ENCODE assay signal across 8 cellular contexts in the genomic region with DNA sequence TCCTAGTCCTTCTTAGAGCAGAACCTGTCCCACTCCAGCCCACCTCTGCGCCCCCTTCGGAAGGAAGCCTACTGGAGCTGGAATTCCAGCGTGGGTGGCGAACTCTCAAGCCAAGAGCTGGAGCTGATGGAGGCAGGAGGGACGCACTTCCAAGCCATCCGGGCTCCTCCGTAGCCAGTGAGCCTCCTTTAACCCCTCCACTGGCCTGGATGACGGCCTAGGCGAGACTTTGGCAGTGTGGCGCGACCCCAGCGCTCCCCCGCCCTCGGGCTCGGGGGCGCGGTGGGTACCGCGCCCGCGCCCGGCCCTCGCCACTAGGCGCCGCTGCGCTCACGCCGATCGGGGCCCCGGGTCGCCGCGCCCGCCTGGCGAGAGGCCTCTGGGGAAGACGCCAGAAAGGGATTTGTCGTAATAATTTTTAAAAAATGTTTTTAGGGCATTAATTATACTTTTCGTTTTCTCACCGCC. TPM values are rescaled to one million over a fixed set of nuclear protein-coding genes. Genes with fewer than 3 reads are reported as not detected.
DNase-seq lines count a peak whose midpoint lies in the region; ATAC-seq and TF ChIP-seq lines count a peak whose summit lies in the region.

No MANE protein-coding gene starts in this region.

- H3K27ac ChIP-seq in HEK293 (ENCODE audit: extremely low read depth, low read depth, low read length) (no peak overlapping the region), body of pancreas (no peak overlapping the region), left lung (no peak overlapping the region)
- no peak overlapping the region for H3K27ac ChIP-seq in effector memory CD4-positive, alpha-beta T cell (ENCODE audit: insufficient read depth, low read length, poor library complexity, severe bottlenecking)

- H3K4me1 ChIP-seq in HEK293 (ENCODE audit: control insufficient read depth, insufficient read depth, low read length) (peaks cover 5% of the 10 kb centered on the region), body of pancreas (peaks cover 57% of the 10 kb centered on the region), left lung (peaks cover 7 to 46% of the 10 kb centered on the region in 2 donors)
- peaks cover 3% of the 10 kb centered on the region for H3K4me1 ChIP-seq in effector memory CD4-positive, alpha-beta T cell (ENCODE audit: control insufficient read depth, insufficient read depth, low read length, poor library complexity, severe bottlenecking)

- ATAC-seq in body of pancreas (no peak), left lung (peak; percentile 90), HG02973 (IDR thresholded peaks at IDR 0.05; ENCODE audit: unreplicated experiment) (no peak)

- H3K36me3 ChIP-seq in BJ (ENCODE audit: control insufficient read depth, insufficient read depth, low read length) (no peaks in the 10 kb centered on the region), HEK293 (ENCODE audit: control insufficient read depth in 2 of 2, insufficient read depth in 1 of 2, low read length in 2 of 2) (no peaks in the 10 kb centered on the region), body of pancreas (replicated peaks in 1 of 2; ENCODE audit: insufficient read depth in 1 of 2, low read depth in 2 of 2) (no peaks in the 10 kb centered on the region), left lung (no peaks in the 10 kb centered on the region)
- H3K36me3 ChIP-seq in effector memory CD4-positive, alpha-beta T cell (ENCODE audit: control insufficient read depth, insufficient read depth, low read length), result no peaks in the 10 kb centered on the region

- H3K27me3 ChIP-seq in BJ (ENCODE audit: control insufficient read depth, insufficient read depth, low read length), result peaks cover 48% of the 10 kb centered on the region
- peaks cover 7 to 61% of the 10 kb centered on the region in 2 donors for H3K27me3 ChIP-seq in body of pancreas
- peaks cover 100% of the 10 kb centered on the region in 2 donors for H3K27me3 ChIP-seq in left lung
- H3K27me3 ChIP-seq in effector memory CD4-positive, alpha-beta T cell (replicated peaks; ENCODE audit: control insufficient read depth, insufficient read depth, low read length, poor library complexity, severe bottlenecking), result peaks cover 49% of the 10 kb centered on the region

- 3 to 6% methylated on average over 13 to 39 of the region's 39 CpGs for WGBS in body of pancreas, 2 donors

- POLR2A ChIA-PET in BJ (lab: Charles Lee), result no interaction called here
- POLR2A ChIA-PET in HEK293 (lab: Yijun Ruan, JAX), result no interaction called here

- TF ChIP-seq CTCF in BJ (IDR thresholded peaks at IDR 0.05; ENCODE audit: insufficient read depth, low read depth, low read length) (peak; percentile 26; the same call in 1 of the 2 replicates), HEK293 (tag by site-specific recombination; IDR thresholded peaks at IDR 0.05) (no peak), body of pancreas (IDR thresholded peaks at IDR 0.05) (peak in 6 of 7 experiments; percentile 25 to 82 (median 72)), left lung (IDR thresholded peaks at IDR 0.05) (peak; percentile 59 to 65)

- no peaks in the 10 kb centered on the region for H3K9me3 ChIP-seq in HEK293 (ENCODE audit: control insufficient read depth, insufficient read depth, low read depth, low read length)
- no peaks in the 10 kb centered on the region for H3K9me3 ChIP-seq in body of pancreas
- H3K9me3 ChIP-seq in left lung, result no peaks in the 10 kb centered on the region
- no peaks in the 10 kb centered on the region for H3K9me3 ChIP-seq in effector memory CD4-positive, alpha-beta T cell (ENCODE audit: control insufficient read depth, low read length)

- no peak for TF ChIP-seq POLR2A in body of pancreas (IDR thresholded peaks at IDR 0.05)

- H3K4me3 ChIP-seq in BJ (ENCODE audit: low read depth, low read length) (no peak overlapping the region), HEK293 (ENCODE audit: low read depth, low read length) (peak overlapping the region; percentile 14; the same call in 1 of the 2 replicates), body of pancreas (no peak overlapping the region), left lung (no peak overlapping the region)
- no peak overlapping the region for H3K4me3 ChIP-seq in effector memory CD4-positive, alpha-beta T cell (ENCODE audit: insufficient read depth, low read depth, low read length, poor library complexity, severe bottlenecking)

- DNase-seq in BJ (ENCODE audit: low read depth) (no peak), body of pancreas (peak in 1 of 4 donors; percentile 37), left lung (no peak), AML-193 (lab: John Stamatoyannopoulos, UW) (no peak), cortex of kidney (lab: John Stamatoyannopoulos, UW) (no peak)
- DNase-seq in effector memory CD4-positive, alpha-beta T cell, result no peak

- CTCF ChIA-PET in BJ (lab: Yijun Ruan, JAX) (interaction anchor here (0.7 to 5.5 kb wide), 16 partner anchors 10 to 836 kb away, joined by 3 to 45 read pairs (median 3); no protein-coding TSS in a partner anchor), HEK293 (lab: Yijun Ruan, JAX) (interaction anchor here (0.6 to 4.8 kb wide), 19 partner anchors 9 to 726 kb away, joined by 3 to 28 read pairs (median 4); no protein-coding TSS in a partner anchor)

- intact Hi-C loops in body of pancreas (cut with DNase I), result no loop called here
- intact Hi-C loops in left lung (cut with DNase I), result no loop called here

TF ChIP-seq in HEK293, 187 proteins besides CTCF, POLR2A, EP300 and RAD21:
- 0 out of 2 replicates have a peak, but pooled peaks have one; percentile 23 for TF ChIP-seq EGR2 (tag by site-specific recombination; IDR thresholded peaks at IDR 0.05; ENCODE audit: low read depth)
- TF ChIP-seq, protein P1, sequence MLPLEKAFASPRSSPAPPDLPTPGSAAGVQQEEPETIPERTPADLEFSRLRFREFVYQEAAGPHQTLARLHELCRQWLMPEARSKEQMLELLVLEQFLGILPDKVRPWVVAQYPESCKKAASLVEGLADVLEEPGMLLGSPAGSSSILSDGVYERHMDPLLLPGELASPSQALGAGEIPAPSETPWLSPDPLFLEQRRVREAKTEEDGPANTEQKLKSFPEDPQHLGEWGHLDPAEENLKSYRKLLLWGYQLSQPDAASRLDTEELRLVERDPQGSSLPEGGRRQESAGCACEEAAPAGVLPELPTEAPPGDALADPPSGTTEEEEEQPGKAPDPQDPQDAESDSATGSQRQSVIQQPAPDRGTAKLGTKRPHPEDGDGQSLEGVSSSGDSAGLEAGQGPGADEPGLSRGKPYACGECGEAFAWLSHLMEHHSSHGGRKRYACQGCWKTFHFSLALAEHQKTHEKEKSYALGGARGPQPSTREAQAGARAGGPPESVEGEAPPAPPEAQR (tag by site-specific recombination; IDR thresholded peaks at IDR 0.05), result no peak
- TF ChIP-seq, protein P2, sequence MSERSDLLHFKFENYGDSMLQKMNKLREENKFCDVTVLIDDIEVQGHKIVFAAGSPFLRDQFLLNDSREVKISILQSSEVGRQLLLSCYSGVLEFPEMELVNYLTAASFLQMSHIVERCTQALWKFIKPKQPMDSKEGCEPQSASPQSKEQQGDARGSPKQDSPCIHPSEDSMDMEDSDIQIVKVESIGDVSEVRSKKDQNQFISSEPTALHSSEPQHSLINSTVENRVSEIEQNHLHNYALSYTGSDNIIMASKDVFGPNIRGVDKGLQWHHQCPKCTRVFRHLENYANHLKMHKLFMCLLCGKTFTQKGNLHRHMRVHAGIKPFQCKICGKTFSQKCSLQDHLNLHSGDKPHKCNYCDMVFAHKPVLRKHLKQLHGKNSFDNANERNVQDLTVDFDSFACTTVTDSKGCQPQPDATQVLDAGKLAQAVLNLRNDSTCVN (tag by site-specific recombination; optimal IDR thresholded peaks at IDR 0.05), result peak; percentile 28
- no peak for TF ChIP-seq ZNF121 (tag by site-specific recombination; IDR thresholded peaks at IDR 0.05)
- no peak for TF ChIP-seq ZNF23 (tag by site-specific recombination; IDR thresholded peaks at IDR 0.05; ENCODE audit: borderline replicate concordance)
- TF ChIP-seq PRDM1 (tag by site-specific recombination; IDR thresholded peaks at IDR 0.05), result no peak
- peak; percentile 40; the same call in 1 of the 2 replicates for TF ChIP-seq ZFHX2 (tag by site-specific recombination; conservative IDR thresholded peaks at IDR 0.05)
- TF ChIP-seq, protein P3, sequence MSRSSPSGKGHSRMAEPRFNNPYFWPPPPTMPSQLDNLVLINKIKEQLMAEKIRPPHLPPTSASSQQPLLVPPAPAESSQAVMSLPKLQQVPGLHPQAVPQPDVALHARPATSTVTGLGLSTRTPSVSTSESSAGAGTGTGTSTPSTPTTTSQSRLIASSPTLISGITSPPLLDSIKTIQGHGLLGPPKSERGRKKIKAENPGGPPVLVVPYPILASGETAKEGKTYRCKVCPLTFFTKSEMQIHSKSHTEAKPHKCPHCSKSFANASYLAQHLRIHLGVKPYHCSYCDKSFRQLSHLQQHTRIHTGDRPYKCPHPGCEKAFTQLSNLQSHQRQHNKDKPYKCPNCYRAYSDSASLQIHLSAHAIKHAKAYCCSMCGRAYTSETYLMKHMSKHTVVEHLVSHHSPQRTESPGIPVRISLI (tag by site-specific recombination; IDR thresholded peaks at IDR 0.05), result no peak
- no peak for TF ChIP-seq ZNF658 (tag by site-specific recombination; IDR thresholded peaks at IDR 0.05)
TF ChIP-seq in HEK293: peak in this region for 3.

RNA-seq across cellular contexts. Expression of a gene that starts 5.1 kb away (rescaled TPM):
- polyA plus RNA-seq in BJ (2011; rRNA removed), result 0.31 and 0.51 TPM in 2 replicates
- 0.38 TPM in 1 of 2 replicates, not detected in the other for polyA minus RNA-seq in BJ (2011; rRNA and poly(A)+ RNA removed)
- not detected for total RNA-seq in body of pancreas
- not detected for total RNA-seq in left lung
